In genomic region chr9:6689893-6690634, GRCh38 we compare ENCODE assay signal across 26 cellular contexts. TPM values are rescaled to one million over a fixed set of nuclear protein-coding genes. Genes with fewer than 3 reads are reported as not detected.
DNase-seq lines count a peak whose midpoint lies in the region; FAIRE-seq and TF ChIP-seq lines count a peak whose summit lies in the region.
"Had no signal": no experiment of that assay in that cellular context is flagged by ENCODE, and none has a peak within 500 bp of the region (broad histone marks: within the 10 kb centered on the region; RNA-seq: fewer than 3 reads in every experiment).

No MANE protein-coding gene starts in this region.

- no peaks in the 10 kb centered on the region for H3K9me3 Mint-ChIP-seq in dendritic cell treated with granulocyte-macrophage colony-stimulating factor and Interleukin-4, amounts not matched to agents 40 ng/mL and 50 ng/mL, for 4 days
- H3K9me3 Mint-ChIP-seq: activated CD4-positive, alpha-beta memory T cell treated with anti-CD3 and anti-CD28 coated beads, Interleukin-2, amount 10 ng/mL, durations not matched to agents 7 days and 5 days; natural killer cell treated with Interleukin-12 subunit alpha and Interleukin-12 subunit beta and Interleukin-15 and Interleukin-18, amount 100 ng/mL, for 72 hours; T-cell had no signal

- no peak overlapping the region for H2AFZ ChIP-seq in neuronal stem cell (ENCODE audit: low read length)

- H3K36me3 Mint-ChIP-seq in dendritic cell treated with granulocyte-macrophage colony-stimulating factor and Interleukin-4, amounts not matched to agents 40 ng/mL and 50 ng/mL, for 4 days (ENCODE audit: low read depth) = peaks cover 12% of the 10 kb centered on the region
- H3K36me3 Mint-ChIP-seq: activated naive CD8-positive, alpha-beta T cell; natural killer cell treated with Interleukin-12 subunit alpha and Interleukin-12 subunit beta and Interleukin-15 and Interleukin-18, amount 100 ng/mL, for 72 hours had no signal

- no peak overlapping the region for H2BK5ac ChIP-seq in neuronal stem cell (ENCODE audit: low read length)

- no peak overlapping the region for H4K8ac ChIP-seq in neuronal stem cell (ENCODE audit: low read depth, low read length)

- H3K18ac ChIP-seq in neuronal stem cell (ENCODE audit: low read length) = no peak overlapping the region

- H3K27ac ChIP-seq in neuronal stem cell (replicated peaks; ENCODE audit: low read length) = no peak overlapping the region
- H3K27ac ChIP-seq: VCaP had no signal

- no peak overlapping the region for H4K91ac ChIP-seq in neuronal stem cell (ENCODE audit: low read depth, low read length, poor library complexity)

- H3K14ac ChIP-seq in neuronal stem cell (ENCODE audit: low read length) = no peak overlapping the region

- H3K27ac Mint-ChIP-seq in dendritic cell treated with granulocyte-macrophage colony-stimulating factor and Interleukin-4, amounts not matched to agents 40 ng/mL and 50 ng/mL, for 4 days = peak overlapping the region; percentile 88
- H3K27ac Mint-ChIP-seq: activated CD4-positive, alpha-beta memory T cell treated with anti-CD3 and anti-CD28 coated beads, Interleukin-2, amount 10 ng/mL, durations not matched to agents 7 days and 5 days; activated naive CD8-positive, alpha-beta T cell; progenitor cell of endocrine pancreas had no signal

- no peak overlapping the region for H2BK120ac ChIP-seq in neuronal stem cell (ENCODE audit: low read depth, low read length)

- H3K79me1 ChIP-seq in neuronal stem cell (ENCODE audit: low read depth, low read length) = no peaks in the 10 kb centered on the region

- no peak for TF ChIP-seq CTCF in D721Med (IDR thresholded peaks at IDR 0.05; ENCODE audit: insufficient read depth, missing control alignments)

- H3K4me1 Mint-ChIP-seq in dendritic cell treated with granulocyte-macrophage colony-stimulating factor and Interleukin-4, amounts not matched to agents 40 ng/mL and 50 ng/mL, for 4 days (ENCODE audit: low read depth) = peaks cover 29% of the 10 kb centered on the region

- DNase-seq in GF-D8 (lab: John Stamatoyannopoulos, UW) (peak; percentile 22), GM19239 (ENCODE audit: insufficient read length, low spot score) (no peak), KBM-7 (peak; percentile 41), NCI-H510A treated with DMSO at 0.1 percent for 48 hours (lab: John Stamatoyannopoulos, UW) (no peak), NCI-H2227 treated with DMSO at 0.1 percent for 48 hours (lab: John Stamatoyannopoulos, UW) (no peak), D721Med (ENCODE audit: insufficient read length, low spot score) (no peak), neuronal stem cell (ENCODE audit: low spot score) (no peak)
- DNase-seq: activated CD4-positive, alpha-beta memory T cell treated with anti-CD3 and anti-CD28 coated beads, Interleukin-2, amount 10 ng/mL, durations not matched to agents 7 days and 5 days; activated T-cell treated with anti-CD3 and anti-CD28 coated beads, Interleukin-2, amount 50 U/mL, for 48 hours; cortex of kidney; H7; kidney; mammary epithelial cell; NCI-H1930; NCI-H446; stimulated activated CD4-positive, alpha-beta T cell treated with anti-CD3 and anti-CD28 coated beads, Interleukin-4, amount 100 ng/mL, for 1 hour; substantia nigra; T-cell had no signal

- H3K4ac ChIP-seq in neuronal stem cell (ENCODE audit: low read length) = no peak overlapping the region

- no CpG with 5 or more reads among the region's 2 CpGs for whole genome bisulfite sequencing in neuronal stem cell (ENCODE audit: extremely low coverage in 2 of 2, insufficient read length in 2 of 2, insufficient replicate concordance in 1 of 2), 2 donors

- no peak overlapping the region for H3K4me3 ChIP-seq in neuronal stem cell (ENCODE audit: low read length in 2 of 2)
- H3K4me3 ChIP-seq: skin epidermis had no signal

- H3K27me3 Mint-ChIP-seq in dendritic cell treated with granulocyte-macrophage colony-stimulating factor and Interleukin-4, amounts not matched to agents 40 ng/mL and 50 ng/mL, for 4 days = no peaks in the 10 kb centered on the region
- H3K27me3 Mint-ChIP-seq: activated CD4-positive, alpha-beta memory T cell treated with anti-CD3 and anti-CD28 coated beads, Interleukin-2, amount 10 ng/mL, durations not matched to agents 7 days and 5 days; activated naive CD8-positive, alpha-beta T cell; brain; natural killer cell treated with Interleukin-12 subunit alpha and Interleukin-12 subunit beta and Interleukin-15 and Interleukin-18, amount 100 ng/mL, for 72 hours; progenitor cell of endocrine pancreas; T-cell had no signal

- H3K4me2 ChIP-seq in neuronal stem cell (ENCODE audit: insufficient read depth, low read length, poor library complexity, severe bottlenecking) = no peak overlapping the region

- no peak overlapping the region for H2AK5ac ChIP-seq in neuronal stem cell (ENCODE audit: low read depth, low read length)

- H2BK12ac ChIP-seq in neuronal stem cell (ENCODE audit: low read length) = no peak overlapping the region

- no peak overlapping the region for H3K23ac ChIP-seq in neuronal stem cell (ENCODE audit: low read depth, low read length, poor library complexity)

- intact Hi-C loops in dendritic cell treated with granulocyte-macrophage colony-stimulating factor and Interleukin-4, amounts not matched to agents 40 ng/mL and 50 ng/mL, for 4 days (cut with micrococcal nuclease) = no loop called here

- no peaks in the 10 kb centered on the region for H3K36me3 ChIP-seq in neuronal stem cell (replicated peaks in 1 of 2; ENCODE audit: control insufficient read depth in 2 of 2, insufficient read depth in 2 of 2, low read length in 2 of 2)

- peak; percentile 89 for FAIRE-seq in GM19239 (lab: Jason Lieb, UNC)
- no peak for FAIRE-seq in D721Med (lab: Jason Lieb, UNC)
- FAIRE-seq: endothelial cell of umbilical vein, kidney had no signal

- H2BK15ac ChIP-seq in neuronal stem cell (ENCODE audit: low read length) = no peak overlapping the region

- H3K4me1 ChIP-seq in neuronal stem cell (ENCODE audit: control insufficient read depth in 2 of 2, insufficient read depth in 1 of 2, low read depth in 1 of 2, low read length in 2 of 2) = no peaks in the 10 kb centered on the region

- H3K9me3 ChIP-seq in neuronal stem cell (replicated peaks in 1 of 2; ENCODE audit: control insufficient read depth in 2 of 2, insufficient read depth in 1 of 2, low read depth in 1 of 2, low read length in 2 of 2) = no peaks in the 10 kb centered on the region

- H3K4me3 Mint-ChIP-seq in dendritic cell treated with granulocyte-macrophage colony-stimulating factor and Interleukin-4, amounts not matched to agents 40 ng/mL and 50 ng/mL, for 4 days = no peak overlapping the region
- H3K4me3 Mint-ChIP-seq: activated CD4-positive, alpha-beta memory T cell treated with anti-CD3 and anti-CD28 coated beads, Interleukin-2, amount 10 ng/mL, durations not matched to agents 7 days and 5 days; activated naive CD8-positive, alpha-beta T cell; brain; natural killer cell treated with Interleukin-12 subunit alpha and Interleukin-12 subunit beta and Interleukin-15 and Interleukin-18, amount 100 ng/mL, for 72 hours; T-cell had no signal

- in situ Hi-C loops in KBM-7 (cut with MboI; ENCODE audit: low pct_unique_long_range_greater_than_20kb, low sequenced_read_pairs) = no loop called here

- H3K27me3 ChIP-seq in neuronal stem cell (ENCODE audit: control insufficient read depth in 3 of 3, insufficient read depth in 3 of 3, low read depth in 1 of 3, low read length in 3 of 3) = no peaks in the 10 kb centered on the region

- H3K9ac ChIP-seq in neuronal stem cell (ENCODE audit: low read depth, low read length, poor library complexity) = no peak overlapping the region

RNA-seq across cellular contexts. Expression of gene GLDC, which starts 44.5 kb away (rescaled TPM):
- 46.6 TPM for polyA plus RNA-seq in neuronal stem cell (2013, experiment 1 of 2)
- polyA plus RNA-seq in neuronal stem cell (2013, experiment 2 of 2) = 46.6 TPM

Comparison
In these comparisons a context has a peak if more than half of its experiments do, and no peak if none do; other contexts are left out.
1. DNase-seq: peak in GF-D8 (single experiment) and KBM-7 (single experiment); none in GM19239 (single experiment), NCI-H510A treated with DMSO at 0.1 percent for 48 hours (single experiment), NCI-H2227 treated with DMSO at 0.1 percent for 48 hours (single experiment), D721Med (single experiment) and neuronal stem cell (single experiment).